In genomic region chr11:93234602-93235207, GRCh38 we compare ENCODE assay signal across 8 cellular contexts. TPM values are rescaled to one million over a fixed set of nuclear protein-coding genes. Genes with fewer than 3 reads are reported as not detected.
DNase-seq lines count a peak whose midpoint lies in the region; ATAC-seq, FAIRE-seq and TF ChIP-seq lines count a peak whose summit lies in the region.

No MANE protein-coding gene starts in this region.

- DNase-seq in GM19239 (ENCODE audit: insufficient read length, low spot score) (peak; percentile 43), NCI-H2227 (lab: John Stamatoyannopoulos, UW; ENCODE audit: unreplicated experiment) (peak; percentile 82), cerebellum (ENCODE audit: low spot score) (peak; percentile 69), left colon (peak; percentile 65 to 85)
- peak; percentile 10 for DNase-seq in activated CD4-positive, CD25-positive, alpha-beta regulatory T cell treated with anti-CD3 and anti-CD28 coated beads, Interleukin-2, amount 50 U/mL, for 16 hours (ENCODE audit: low read depth, low spot score)
- peak; percentile 63 for DNase-seq in stimulated activated CD4-positive, alpha-beta T cell treated with anti-CD3 and anti-CD28 coated beads, Interleukin-4, amount 100 ng/mL, for 1 hour

- peak; percentile 97 for ATAC-seq in HG03280 (IDR thresholded peaks at IDR 0.05; ENCODE audit: unreplicated experiment)
- ATAC-seq in left colon = peak; percentile 84

- intact Hi-C loops in left colon (cut with DNase I, micrococcal nuclease) = loop anchor here (5.0 to 10.0 kb wide), 4 partner anchors 292 to 420 kb away; partner anchors contain the start of gene SMCO4 (in 1 of the 2)

- FAIRE-seq in GM19239 (lab: Jason Lieb, UNC) = peak; percentile 91

- H3K27ac ChIP-seq in C4-2B = no peak overlapping the region

- peak; percentile 98 for TF ChIP-seq CTCF in C4-2B (conservative IDR thresholded peaks at IDR 0.05)

RNA-seq across cellular contexts. Expression of gene SLC36A4, which starts 36.9 kb away (rescaled TPM):
- total RNA-seq in cerebellum = 36.9 TPM
- 10 to 100 TPM; 10.6 to 10.8 TPM for total RNA-seq in left colon

Comparison
In these comparisons a context has a peak if more than half of its experiments do, and no peak if none do; other contexts are left out.
1. DNase-seq: peak in every context shown above with its lines; median percentile 82 in NCI-H2227; 75 in left colon; 69 in cerebellum; 63 in stimulated activated CD4-positive, alpha-beta T cell treated with anti-CD3 and anti-CD28 coated beads, Interleukin-4, amount 100 ng/mL, for 1 hour; 43 in GM19239; 10 in activated CD4-positive, CD25-positive, alpha-beta regulatory T cell treated with anti-CD3 and anti-CD28 coated beads, Interleukin-2, amount 50 U/mL, for 16 hours.